9 cellular contexts compared by ENCODE assay signal in the genomic region with DNA sequence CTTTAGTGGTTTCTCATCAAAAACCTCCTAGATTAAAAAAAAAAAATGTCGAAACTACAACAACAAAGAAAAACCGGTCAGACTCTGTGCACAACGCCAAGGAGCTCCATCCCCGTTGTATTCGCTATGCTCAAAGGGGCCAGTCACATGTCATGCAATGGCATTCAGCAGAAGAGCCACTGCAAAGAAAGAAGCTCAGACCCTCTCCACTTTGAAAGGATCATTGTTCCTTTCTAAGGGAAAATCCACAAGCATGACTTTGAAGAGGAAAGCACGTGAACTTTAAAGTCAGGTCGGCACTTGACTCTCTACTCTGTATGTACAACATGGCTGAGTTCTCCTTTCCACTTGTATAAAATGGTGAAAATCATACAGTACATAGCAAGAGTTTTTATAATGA.
"Had no signal": no experiment of that assay in that cellular context is flagged by ENCODE, and none has a peak within 500 bp of the region (broad histone marks: within the 10 kb centered on the region; RNA-seq: fewer than 3 reads in every experiment).

No MANE protein-coding gene starts in this region.

- H3K9me3 ChIP-seq: HAP-1 had no signal

- H3K4me1 ChIP-seq: HAP-1 had no signal

- ATAC-seq: GM23338, HCT116, HepG2 had no signal

- H3K9me3 Mint-ChIP-seq: HFFc6, IgD-negative memory B cell had no signal

- H2AFZ ChIP-seq: GM23338 had no signal

- H3K4me2 ChIP-seq: GM23338 had no signal

- H3K4me3 Mint-ChIP-seq: GM23338, HFFc6, IgD-negative memory B cell had no signal

- H3K4me1 Mint-ChIP-seq: GM23338, IgD-negative memory B cell had no signal

- H3K27ac Mint-ChIP-seq: GM23338, HFFc6, IgD-negative memory B cell had no signal

- H3K27ac ChIP-seq: HL-60 had no signal

- H3K36me3 ChIP-seq: HAP-1 had no signal

- FAIRE-seq: HepG2 had no signal

- DNase-seq: H7, HFFc6, KBM-7 had no signal

- H3K36me3 Mint-ChIP-seq: IgD-negative memory B cell had no signal

- H3K4me3 ChIP-seq: GM23338, HAP-1 had no signal
